Comparison of ENCODE assay signal across 8 cellular contexts in the genomic region with DNA sequence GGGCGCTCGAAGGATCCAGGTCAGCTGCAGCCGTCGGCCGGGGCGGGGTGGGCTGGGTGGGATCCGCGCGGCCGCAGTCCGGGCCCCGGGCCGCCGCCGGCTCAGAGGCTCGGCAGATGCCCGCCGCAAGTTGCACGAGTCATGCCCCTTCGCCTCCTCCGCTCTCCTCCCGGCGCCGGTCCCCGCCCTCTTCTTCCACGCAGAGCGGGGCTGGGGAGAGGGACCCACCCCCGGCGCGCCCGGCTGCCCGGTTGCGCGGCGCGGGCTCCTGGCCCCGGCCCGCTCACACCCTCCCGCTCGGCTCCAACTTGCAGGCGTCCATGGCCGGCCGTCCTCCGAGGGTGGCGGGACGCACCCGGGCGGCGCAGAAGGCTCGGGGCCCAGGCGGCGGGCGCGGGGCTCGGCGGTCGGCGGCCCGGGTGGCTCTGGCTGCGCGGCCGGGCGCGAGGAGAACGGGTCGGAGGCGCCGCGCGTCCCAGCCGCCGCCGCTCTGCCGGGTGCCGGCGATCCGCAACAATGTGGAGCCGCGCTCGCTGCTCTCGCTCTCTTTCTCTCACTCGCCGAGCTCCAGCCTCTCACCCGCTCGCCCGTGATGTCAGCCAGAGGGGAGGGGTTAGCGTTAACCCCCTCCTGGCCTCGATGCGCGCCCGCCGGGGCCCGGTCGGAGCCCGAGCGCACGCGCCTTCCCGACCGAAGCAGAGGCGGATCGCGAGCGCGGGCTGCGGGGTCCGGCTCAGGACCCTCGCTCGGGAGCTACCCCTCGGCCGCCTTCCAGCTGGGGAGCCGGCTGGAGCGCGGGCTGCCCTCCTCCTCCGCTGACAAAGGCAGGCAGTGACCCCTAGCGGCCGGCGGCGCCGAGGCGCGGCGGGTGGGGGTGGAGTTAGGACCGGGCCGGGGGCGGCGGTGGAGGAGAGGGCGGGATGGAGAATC. TPM values are rescaled to one million over a fixed set of nuclear protein-coding genes. Genes with fewer than 3 reads are reported as not detected.
DNase-seq lines count a peak whose midpoint lies in the region; ATAC-seq and TF ChIP-seq lines count a peak whose summit lies in the region.

A gene with protein sequence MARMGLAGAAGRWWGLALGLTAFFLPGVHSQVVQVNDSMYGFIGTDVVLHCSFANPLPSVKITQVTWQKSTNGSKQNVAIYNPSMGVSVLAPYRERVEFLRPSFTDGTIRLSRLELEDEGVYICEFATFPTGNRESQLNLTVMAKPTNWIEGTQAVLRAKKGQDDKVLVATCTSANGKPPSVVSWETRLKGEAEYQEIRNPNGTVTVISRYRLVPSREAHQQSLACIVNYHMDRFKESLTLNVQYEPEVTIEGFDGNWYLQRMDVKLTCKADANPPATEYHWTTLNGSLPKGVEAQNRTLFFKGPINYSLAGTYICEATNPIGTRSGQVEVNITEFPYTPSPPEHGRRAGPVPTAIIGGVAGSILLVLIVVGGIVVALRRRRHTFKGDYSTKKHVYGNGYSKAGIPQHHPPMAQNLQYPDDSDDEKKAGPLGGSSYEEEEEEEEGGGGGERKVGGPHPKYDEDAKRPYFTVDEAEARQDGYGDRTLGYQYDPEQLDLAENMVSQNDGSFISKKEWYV (minus strand): TSS at position 550 of the 930 bp plus-strand sequence. CDS start 647 bp downstream, outside the sequence.

- ATAC-seq in activated naive CD8-positive, alpha-beta T cell treated with anti-CD3 and anti-CD28 coated beads, Interleukin-2, amount 10 ng/mL, durations not matched to agents 7 days and 5 days (ENCODE audit: low read depth): peak; percentile 91
- ATAC-seq in Right ventricle myocardium superior (ENCODE audit: poor library complexity): peak; percentile 96

- in situ Hi-C loops in HAP-1 (cut with MboI; ENCODE audit: low sequenced_read_pairs): loop anchor here (25.0 kb wide), 1 partner anchor 242 kb away; no protein-coding TSS in a partner anchor

- intact Hi-C loops in Right ventricle myocardium superior (cut with DNase I) (loop anchor here (5.0 kb wide), 1 partner anchor 62 kb away; no protein-coding TSS in a partner anchor), tibial artery (cut with DNase I; ENCODE audit: low total_unique reads) (loop anchor here (5.0 to 10.0 kb wide), 2 partner anchors 62 to 244 kb away; no protein-coding TSS in a partner anchor)

- CTCF ChIA-PET in GM10248 (lab: Yijun Ruan, JAX): interaction anchor here (0.6 to 3.6 kb wide), 44 partner anchors 9 to 574 kb away, joined by 3 to 78 read pairs (median 6); no protein-coding TSS in a partner anchor

- no peak within 1 kb of the TSS for H3K27ac Mint-ChIP-seq in activated naive CD8-positive, alpha-beta T cell treated with anti-CD3 and anti-CD28 coated beads, Interleukin-2, amount 10 ng/mL, durations not matched to agents 7 days and 5 days

- peak within 1 kb of the TSS; percentile 71 for H3K4me3 ChIP-seq in HAP-1
- H3K4me3 ChIP-seq in MM.1S (ENCODE audit: low read length): peak within 1 kb of the TSS; percentile 86
- peak within 1 kb of the TSS; percentile 48 for H3K4me3 ChIP-seq in parathyroid adenoma (ENCODE audit: low read depth, low read length)
- peak within 1 kb of the TSS; percentile 75 to 91 for H3K4me3 ChIP-seq in tibial artery

- POLR2A ChIA-PET in GM10248 (lab: Yijun Ruan, JAX): interaction anchor here (0.6 to 3.0 kb wide), 4 partner anchors 11 to 107 kb away, joined by 3 to 11 read pairs (median 4); no protein-coding TSS in a partner anchor
- POLR2A ChIA-PET in activated naive CD8-positive, alpha-beta T cell treated with anti-CD3 and anti-CD28 coated beads, Interleukin-2, amount 10 ng/mL, durations not matched to agents 7 days and 5 days (lab: Charles Lee): interaction anchor here (1.5 kb wide), 1 partner anchor 55 kb away, joined by 8 read pairs; no protein-coding TSS in a partner anchor

- H4K20me1 ChIP-seq in MM.1S (ENCODE audit: insufficient read depth, low read length): 0 out of 2 replicates have a peak, but pooled peaks cover 4% of the 10 kb centered on the region

- H2AFZ ChIP-seq in MM.1S (ENCODE audit: low read length) (peak within 1 kb of the TSS; percentile 89), parathyroid adenoma (peak within 1 kb of the TSS; percentile 83)

- H3K9me3 ChIP-seq in HAP-1 (no peaks in the 10 kb centered on the region), MM.1S (replicated peaks; ENCODE audit: insufficient read depth, low read length) (no peaks in the 10 kb centered on the region), parathyroid adenoma (ENCODE audit: control insufficient read depth, low read length) (no peaks in the 10 kb centered on the region), tibial artery (no peaks in the 10 kb centered on the region)

- 0 out of 2 replicates have a peak, but pooled peaks cover 7% of the 10 kb centered on the region for H3F3A ChIP-seq in MM.1S (ENCODE audit: insufficient read depth, low read length)

- H3K4me1 Mint-ChIP-seq in activated naive CD8-positive, alpha-beta T cell treated with anti-CD3 and anti-CD28 coated beads, Interleukin-2, amount 10 ng/mL, durations not matched to agents 7 days and 5 days: peaks cover 5% of the 10 kb centered on the region

- peak within 1 kb of the TSS; percentile 83 for H3K4me3 Mint-ChIP-seq in activated naive CD8-positive, alpha-beta T cell treated with anti-CD3 and anti-CD28 coated beads, Interleukin-2, amount 10 ng/mL, durations not matched to agents 7 days and 5 days

- H3K27ac ChIP-seq in MM.1S (ENCODE audit: low read length): peak within 1 kb of the TSS; percentile 84; the same call in 1 of the 2 replicates
- peak within 1 kb of the TSS; percentile 51 for H3K27ac ChIP-seq in parathyroid adenoma
- H3K27ac ChIP-seq in tibial artery: peak within 1 kb of the TSS; percentile 80 to 84

- H3K4me2 ChIP-seq in MM.1S (ENCODE audit: low read depth, low read length) (peak within 1 kb of the TSS; percentile 97), parathyroid adenoma (ENCODE audit: low read length) (peak within 1 kb of the TSS; percentile 74)

- DNase-seq in GM10248 (ENCODE audit: extremely low spot score): peak; percentile 92
- DNase-seq in HAP-1 (ENCODE audit: low spot score in 2 of 2): peak; percentile 79 to 94
- DNase-seq in MM.1S: peak; percentile 87
- DNase-seq in SKM-1 treated with dmso at 0.1 percent for 144 hours (lab: John Stamatoyannopoulos, UW; ENCODE audit: unreplicated experiment): peak; percentile 80
- DNase-seq in activated naive CD8-positive, alpha-beta T cell treated with anti-CD3 and anti-CD28 coated beads, Interleukin-2, amount 10 ng/mL, durations not matched to agents 7 days and 5 days: peak; percentile 91
- DNase-seq in Right ventricle myocardium superior: peak; percentile 93
- peak; percentile 86 to 92 for DNase-seq in tibial artery

- peaks cover 15% of the 10 kb centered on the region for H3K4me1 ChIP-seq in HAP-1
- peaks cover 21% of the 10 kb centered on the region; the same call in 1 of the 2 replicates for H3K4me1 ChIP-seq in MM.1S (ENCODE audit: low read length)
- peaks cover 4% of the 10 kb centered on the region for H3K4me1 ChIP-seq in parathyroid adenoma
- peaks cover 0 to 30% (median 18%) of the 10 kb centered on the region in 4 donors for H3K4me1 ChIP-seq in tibial artery

- H3K9me2 ChIP-seq in MM.1S (replicated peaks; ENCODE audit: insufficient read depth, low read length): no peaks in the 10 kb centered on the region

- no peaks in the 10 kb centered on the region for H3K36me3 Mint-ChIP-seq in activated naive CD8-positive, alpha-beta T cell treated with anti-CD3 and anti-CD28 coated beads, Interleukin-2, amount 10 ng/mL, durations not matched to agents 7 days and 5 days

- H3K27me3 Mint-ChIP-seq in activated naive CD8-positive, alpha-beta T cell treated with anti-CD3 and anti-CD28 coated beads, Interleukin-2, amount 10 ng/mL, durations not matched to agents 7 days and 5 days: peaks cover 65% of the 10 kb centered on the region

- peak within 1 kb of the TSS; percentile 82 for H3K9ac ChIP-seq in MM.1S (ENCODE audit: low read length)
- no peak within 1 kb of the TSS for H3K9ac ChIP-seq in parathyroid adenoma

- TF ChIP-seq CTCF in GM10248 (IDR thresholded peaks at IDR 0.05; ENCODE audit: control extremely low read depth, extremely low read depth, low read depth, missing control alignments) (peak; percentile 81), MM.1S (IDR thresholded peaks at IDR 0.05; ENCODE audit: low read length) (peak; percentile 91), parathyroid adenoma (IDR thresholded peaks at IDR 0.05) (peak; percentile 74), tibial artery (IDR thresholded peaks at IDR 0.05) (peak; percentile 84 to 96)

- H3K79me2 ChIP-seq in MM.1S (ENCODE audit: low read length): peaks cover 45% of the 10 kb centered on the region
- H3K79me2 ChIP-seq in parathyroid adenoma: no peaks in the 10 kb centered on the region

- H3K27me3 ChIP-seq in HAP-1 (ENCODE audit: low read depth) (no peaks in the 10 kb centered on the region), MM.1S (replicated peaks; ENCODE audit: insufficient read depth, low read length) (peaks cover 5% of the 10 kb centered on the region), parathyroid adenoma (ENCODE audit: control insufficient read depth, insufficient read depth, low read length) (no peaks in the 10 kb centered on the region), tibial artery (peaks cover 0 to 3% of the 10 kb centered on the region in 2 donors)

- H3K36me3 ChIP-seq in HAP-1 (replicated peaks) (no peaks in the 10 kb centered on the region), MM.1S (replicated peaks; ENCODE audit: insufficient read depth, low read length) (no peaks in the 10 kb centered on the region), parathyroid adenoma (ENCODE audit: control insufficient read depth, insufficient read depth, low read length) (no peaks in the 10 kb centered on the region), tibial artery (no peaks in the 10 kb centered on the region)

- no peaks in the 10 kb centered on the region for H3K9me3 Mint-ChIP-seq in activated naive CD8-positive, alpha-beta T cell treated with anti-CD3 and anti-CD28 coated beads, Interleukin-2, amount 10 ng/mL, durations not matched to agents 7 days and 5 days

RNA-seq across cellular contexts. Expression of the gene that starts here (rescaled TPM):
- 1 to 10 TPM; 1.5 TPM for total RNA-seq in activated naive CD8-positive, alpha-beta T cell treated with anti-CD3 and anti-CD28 coated beads, Interleukin-2, amount 10 ng/mL, durations not matched to agents 7 days and 5 days
- 15.0 TPM for total RNA-seq in Right ventricle myocardium superior

Comparison
In these comparisons a context has a peak if more than half of its experiments do, and no peak if none do; other contexts are left out.
1. Peak in every context shown above with its lines: DNase-seq, ATAC-seq, H3K4me3 ChIP-seq and H3K27ac ChIP-seq.